In genomic region chr22:37080838-37081237, GRCh38 we compare ENCODE assay signal across 24 cellular contexts. TPM values are rescaled to one million over a fixed set of nuclear protein-coding genes. Genes with fewer than 3 reads are reported as not detected.
DNase-seq lines count a peak whose midpoint lies in the region; ATAC-seq and TF ChIP-seq lines count a peak whose summit lies in the region.
"Had no signal": no experiment of that assay in that cellular context is flagged by ENCODE, and none has a peak within 500 bp of the region (broad histone marks: within the 10 kb centered on the region; RNA-seq: fewer than 3 reads in every experiment).

No MANE protein-coding gene starts in this region.

- H3K18ac ChIP-seq in IMR-90 (ENCODE audit: low read depth, low read length) = no peak overlapping the region

- H3K14ac ChIP-seq in IMR-90 (replicated peaks; ENCODE audit: low read depth, low read length) = no peak overlapping the region

- no peak overlapping the region for H3K23ac ChIP-seq in IMR-90 (ENCODE audit: low read depth, low read length)

- in situ Hi-C loops in IMR-90 (cut with MboI; ENCODE audit: low sequenced_read_pairs) = no loop called here

- TF ChIP-seq RAD21 in IMR-90 (IDR thresholded peaks at IDR 0.05; ENCODE audit: low read length) = no peak

- no peaks in the 10 kb centered on the region for H3K9me3 Mint-ChIP-seq in activated T-cell treated with anti-CD3 and anti-CD28 coated beads, Interleukin-2, amount 50 U/mL, for 24 hours
- H3K9me3 Mint-ChIP-seq in activated T-helper 17 cell treated with anti-CD3 and anti-CD28 coated beads, Interleukin-2, amount 50 U/mL, for 72 hours = no peaks in the 10 kb centered on the region
- peaks cover 0 to 1% (median 0%) of the 10 kb centered on the region in 11 donors for H3K9me3 Mint-ChIP-seq in naive thymus-derived CD4-positive, alpha-beta T cell

- no peak for ATAC-seq in IMR-90 (ENCODE audit: low read depth)
- no peak for ATAC-seq in activated T-helper 17 cell treated with anti-CD3 and anti-CD28 coated beads, Interleukin-2, amount 50 U/mL, for 72 hours (replicated peaks)
- ATAC-seq in naive thymus-derived CD4-positive, alpha-beta T cell = no peak
- no peak for ATAC-seq in GM19351 (IDR thresholded peaks at IDR 0.05; ENCODE audit: unreplicated experiment)
- ATAC-seq: body of pancreas, gastrocnemius medialis, mucosa of descending colon had no signal

- no peak overlapping the region for H4K91ac ChIP-seq in IMR-90 (ENCODE audit: insufficient read depth, low read depth, low read length)

- H3K27ac ChIP-seq in IMR-90 (ENCODE audit: insufficient read depth, low read length) = no peak overlapping the region
- H3K27ac ChIP-seq in naive thymus-derived CD4-positive, alpha-beta T cell (ENCODE audit: low read depth, low read length) = peak overlapping the region; percentile 93
- H3K27ac ChIP-seq: body of pancreas, gastrocnemius medialis, lower lobe of right lung, uterus had no signal

- no peaks in the 10 kb centered on the region for H3K79me1 ChIP-seq in IMR-90 (ENCODE audit: low read depth in 1 of 2, low read length in 2 of 2)

- no peak overlapping the region for H3K4me3 Mint-ChIP-seq in activated T-cell treated with anti-CD3 and anti-CD28 coated beads, Interleukin-2, amount 50 U/mL, for 24 hours
- peak overlapping the region; percentile 97 for H3K4me3 Mint-ChIP-seq in activated T-helper 17 cell treated with anti-CD3 and anti-CD28 coated beads, Interleukin-2, amount 50 U/mL, for 72 hours
- H3K4me3 Mint-ChIP-seq in naive thymus-derived CD4-positive, alpha-beta T cell = no peak overlapping the region
- H3K4me3 Mint-ChIP-seq: CD14-positive monocyte had no signal

- no peak overlapping the region for H2AK9ac ChIP-seq in IMR-90 (replicated peaks; ENCODE audit: low read depth, low read length, poor library complexity)

- H3K56ac ChIP-seq in IMR-90 (ENCODE audit: extremely low read depth, insufficient read depth, low read length) = no peak overlapping the region

- no peak overlapping the region for H3K9ac ChIP-seq in IMR-90 (ENCODE audit: low read depth, low read length)

- no peak overlapping the region for H4K8ac ChIP-seq in IMR-90 (ENCODE audit: low read depth in 2 of 2, low read length in 2 of 2)

- H2AK5ac ChIP-seq in IMR-90 (ENCODE audit: low read depth, low read length) = no peak overlapping the region

- no peak for TF ChIP-seq POLR2A in IMR-90 (IDR thresholded peaks at IDR 0.05; ENCODE audit: low read depth, low read length)

- no peak overlapping the region for H3K4ac ChIP-seq in IMR-90 (ENCODE audit: low read depth, low read length)

- DNase-seq in activated T-cell treated with anti-CD3 and anti-CD28 coated beads, Interleukin-2, amount 50 U/mL, for 24 hours = no peak
- no peak for DNase-seq in activated T-cell treated with anti-CD3 and anti-CD28 coated beads, Interleukin-2, amount 50 U/mL, for 48 hours
- no peak for DNase-seq in IMR-90
- DNase-seq in naive thymus-derived CD4-positive, alpha-beta T cell = no peak
- DNase-seq in stimulated activated CD4-positive, alpha-beta T cell treated with anti-CD3 and anti-CD28 coated beads, Interleukin-4, amount 100 ng/mL, for 1 hour = no peak
- no peak for DNase-seq in AML-193 (lab: John Stamatoyannopoulos, UW)
- DNase-seq: body of pancreas; effector CD8-positive, alpha-beta T cell; gastrocnemius medialis; GDM1; hypothalamus; lower lobe of right lung; mucosa of descending colon; NCI-H187; NCI-H2227 treated with DMSO at 0.1 percent for 48 hours; NCI-H774; OCI-M1; uterus had no signal

- H2BK120ac ChIP-seq in IMR-90 (ENCODE audit: low read depth, low read length) = no peak overlapping the region

- peak overlapping the region; percentile 99 for H3K27ac Mint-ChIP-seq in activated T-cell treated with anti-CD3 and anti-CD28 coated beads, Interleukin-2, amount 50 U/mL, for 24 hours
- H3K27ac Mint-ChIP-seq in activated T-helper 17 cell treated with anti-CD3 and anti-CD28 coated beads, Interleukin-2, amount 50 U/mL, for 72 hours = peak overlapping the region; percentile 92
- H3K27ac Mint-ChIP-seq in naive thymus-derived CD4-positive, alpha-beta T cell = peak overlapping the region; percentile 95 to 100 (median 99)
- H3K27ac Mint-ChIP-seq: progenitor cell of endocrine pancreas had no signal

- H3K4me2 ChIP-seq in IMR-90 (ENCODE audit: low read depth, low read length) = no peak overlapping the region

- no peak overlapping the region for H2BK15ac ChIP-seq in IMR-90 (ENCODE audit: low read depth, low read length)

- no peak overlapping the region for H2BK20ac ChIP-seq in IMR-90 (ENCODE audit: low read depth, low read length)

- 88% methylated on average over 7 of the region's 12 CpGs; no CpG with 5 or more reads in 1 of the 2 experiments for WGBS in IMR-90 (ENCODE audit: extremely low coverage in 2 of 2, insufficient read length in 1 of 2), 2 experiments

- H3K4me1 Mint-ChIP-seq in activated T-cell treated with anti-CD3 and anti-CD28 coated beads, Interleukin-2, amount 50 U/mL, for 24 hours (ENCODE audit: low read depth) = peaks cover 69% of the 10 kb centered on the region
- H3K4me1 Mint-ChIP-seq in activated T-helper 17 cell treated with anti-CD3 and anti-CD28 coated beads, Interleukin-2, amount 50 U/mL, for 72 hours = peaks cover 58% of the 10 kb centered on the region
- H3K4me1 Mint-ChIP-seq in naive thymus-derived CD4-positive, alpha-beta T cell = peaks cover 24 to 68% (median 40%) of the 10 kb centered on the region in 7 donors

- CTCF ChIA-PET in IMR-90 (lab: Yijun Ruan, JAX) = no interaction called here
- CTCF ChIA-PET in naive thymus-derived CD4-positive, alpha-beta T cell (lab: Charles Lee) = interaction anchor here (1.7 to 3.2 kb wide), 2 partner anchors 41 to 119 kb away, joined by 5 to 16 read pairs; no protein-coding TSS in a partner anchor

- H3K4me3 ChIP-seq in IMR-90 (ENCODE audit: insufficient read depth, low read depth, low read length) = no peak overlapping the region
- no peak overlapping the region for H3K4me3 ChIP-seq in naive thymus-derived CD4-positive, alpha-beta T cell (ENCODE audit: low read length)
- H3K4me3 ChIP-seq: body of pancreas, gastrocnemius medialis, lower lobe of right lung, mucosa of descending colon, uterus had no signal

- H2AFZ ChIP-seq in IMR-90 (replicated peaks; ENCODE audit: low read length, poor library complexity) = peak overlapping the region; percentile 48

- no peak overlapping the region for H2BK5ac ChIP-seq in IMR-90 (ENCODE audit: low read depth, low read length, poor library complexity, severe bottlenecking)

- H3K27me3 Mint-ChIP-seq in activated T-cell treated with anti-CD3 and anti-CD28 coated beads, Interleukin-2, amount 50 U/mL, for 24 hours = peaks cover 3% of the 10 kb centered on the region
- no peaks in the 10 kb centered on the region for H3K27me3 Mint-ChIP-seq in activated T-helper 17 cell treated with anti-CD3 and anti-CD28 coated beads, Interleukin-2, amount 50 U/mL, for 72 hours
- peaks cover 0 to 1% (median 0%) of the 10 kb centered on the region in 5 donors for H3K27me3 Mint-ChIP-seq in naive thymus-derived CD4-positive, alpha-beta T cell

- no peaks in the 10 kb centered on the region for H3K4me1 ChIP-seq in IMR-90 (ENCODE audit: control insufficient read depth, insufficient read depth, low read length)
- peaks cover 34 to 35% of the 10 kb centered on the region in 2 donors for H3K4me1 ChIP-seq in naive thymus-derived CD4-positive, alpha-beta T cell (ENCODE audit: control insufficient read depth in 2 of 2, insufficient read depth in 2 of 2, low read length in 2 of 2)
- H3K4me1 ChIP-seq: body of pancreas, gastrocnemius medialis, uterus had no signal

- BruUV-seq in IMR-90 (replicated peaks; lab: Mats Ljungman, UMichigan) = no TSS peak

- POLR2A ChIA-PET in IMR-90 (lab: Charles Lee; ENCODE audit: unreplicated experiment) = no interaction called here
- POLR2A ChIA-PET in naive thymus-derived CD4-positive, alpha-beta T cell (lab: Charles Lee) = interaction anchor here (1.2 kb wide), 2 partner anchors 42 to 114 kb away, joined by 3 to 6 read pairs; no protein-coding TSS in a partner anchor

- TF ChIP-seq CTCF in IMR-90 (conservative IDR thresholded peaks at IDR 0.05; ENCODE audit: low read depth, low read length) = no peak

- intact Hi-C loops in IMR-90 (cut with micrococcal nuclease) = no loop called here
- intact Hi-C loops in naive thymus-derived CD4-positive, alpha-beta T cell (cut with micrococcal nuclease) = no loop called here

- H3K36me3 Mint-ChIP-seq in activated T-cell treated with anti-CD3 and anti-CD28 coated beads, Interleukin-2, amount 50 U/mL, for 24 hours (ENCODE audit: low read depth) = peaks cover 2% of the 10 kb centered on the region
- no peaks in the 10 kb centered on the region for H3K36me3 Mint-ChIP-seq in activated T-helper 17 cell treated with anti-CD3 and anti-CD28 coated beads, Interleukin-2, amount 50 U/mL, for 72 hours (ENCODE audit: low read depth)
- H3K36me3 Mint-ChIP-seq in naive thymus-derived CD4-positive, alpha-beta T cell = peaks cover 0 to 3% (median 0%) of the 10 kb centered on the region in 5 donors
- H3K36me3 Mint-ChIP-seq: CD14-positive monocyte had no signal

- H3K27me3 ChIP-seq in IMR-90 (ENCODE audit: control insufficient read depth, insufficient read depth, low read length) = peaks cover 45% of the 10 kb centered on the region
- H3K27me3 ChIP-seq in naive thymus-derived CD4-positive, alpha-beta T cell (ENCODE audit: control insufficient read depth in 2 of 2, insufficient read depth in 2 of 2, low read length in 2 of 2) = no peaks in the 10 kb centered on the region
- H3K27me3 ChIP-seq: body of pancreas, uterus had no signal

- no peaks in the 10 kb centered on the region for H3K9me3 ChIP-seq in IMR-90 (ENCODE audit: control insufficient read depth, insufficient read depth, low read length)
- H3K9me3 ChIP-seq in naive thymus-derived CD4-positive, alpha-beta T cell (ENCODE audit: control insufficient read depth in 2 of 3, low read length in 3 of 3) = no peaks in the 10 kb centered on the region
- H3K9me3 ChIP-seq: body of pancreas, gastrocnemius medialis, lower lobe of right lung, mucosa of descending colon, uterus had no signal

- no peaks in the 10 kb centered on the region for H3K36me3 ChIP-seq in IMR-90 (ENCODE audit: control insufficient read depth, insufficient read depth, low read length)
- no peaks in the 10 kb centered on the region for H3K36me3 ChIP-seq in naive thymus-derived CD4-positive, alpha-beta T cell (ENCODE audit: control insufficient read depth in 2 of 3, insufficient read depth in 3 of 3, low read length in 3 of 3)
- H3K36me3 ChIP-seq: gastrocnemius medialis, lower lobe of right lung, uterus had no signal

- H3K9me1 ChIP-seq in IMR-90 (ENCODE audit: insufficient read depth, low read length) = no peaks in the 10 kb centered on the region

- dilution Hi-C loops in IMR-90 (cut with HindIII; ENCODE audit: low sequenced_read_pairs, unreplicated experiment) = no loop called here

- H4K5ac ChIP-seq in IMR-90 (ENCODE audit: low read depth, low read length) = no peak overlapping the region

- H4K20me1 ChIP-seq in IMR-90 (ENCODE audit: insufficient read depth, low read length) = no peaks in the 10 kb centered on the region

RNA-seq across cellular contexts. Expression of gene TMPRSS6, which starts 28.7 kb away (rescaled TPM):
- total RNA-seq in IMR-90 (2012; rRNA removed) = not detected in 2 replicates
- not detected in 2 replicates for polyA plus RNA-seq in IMR-90 (2012; rRNA removed)
- polyA plus RNA-seq in IMR-90 (2012; cell fraction: cytosol; rRNA removed) = not detected in 2 replicates
- not detected in 2 replicates for polyA plus RNA-seq in IMR-90 (2012; cell fraction: nucleus; rRNA removed; ENCODE audit: low replicate concordance)
- total RNA-seq in activated T-helper 17 cell treated with anti-CD3 and anti-CD28 coated beads, Interleukin-2, amount 50 U/mL, for 72 hours = 100 to 1,000 TPM in 1 of 2 donors, 10 to 100 TPM in 1; 86.6 to 343 TPM
- 1 to 10 TPM in 2 of 5 experiments, under 1 TPM in 3; 0.22 to 3.2 (median 0.32) TPM for total RNA-seq in naive thymus-derived CD4-positive, alpha-beta T cell
- polyA plus RNA-seq in naive thymus-derived CD4-positive, alpha-beta T cell = not detected
- total RNA-seq: A673, esophagus mucosa, uterus had no signal
- polyA plus RNA-seq: CD14-positive monocyte had no signal

RNA-seq across cellular contexts. Expression of gene KCTD17, which starts 29.3 kb away (rescaled TPM):
- 28.3 and 29.2 TPM in 2 replicates for total RNA-seq in IMR-90 (2012; rRNA removed)
- polyA plus RNA-seq in IMR-90 (2012; rRNA removed) = 37.3 and 37.8 TPM in 2 replicates
- polyA plus RNA-seq in IMR-90 (2012; cell fraction: cytosol; rRNA removed) = 26.9 and 44.6 TPM in 2 replicates
- 48.0 and 87.9 TPM in 2 replicates for polyA plus RNA-seq in IMR-90 (2012; cell fraction: nucleus; rRNA removed; ENCODE audit: low replicate concordance)
- total RNA-seq in activated T-helper 17 cell treated with anti-CD3 and anti-CD28 coated beads, Interleukin-2, amount 50 U/mL, for 72 hours = 10 to 100 TPM; 39.4 to 41.9 TPM
- total RNA-seq in naive thymus-derived CD4-positive, alpha-beta T cell = 10 to 100 TPM; 19.8 to 44.5 (median 24.9) TPM
- 10 to 100 TPM; 10.3 to 10.8 TPM for polyA plus RNA-seq in naive thymus-derived CD4-positive, alpha-beta T cell

Comparison
In these comparisons a context has a peak if more than half of its experiments do, and no peak if none do; other contexts are left out.
1. RNA of gene TMPRSS6, which starts 28.7 kb away (total RNA-seq): 86.6 to 343 TPM in activated T-helper 17 cell treated with anti-CD3 and anti-CD28 coated beads, Interleukin-2, amount 50 U/mL, for 72 hours; 0.22 to 3.2 TPM in naive thymus-derived CD4-positive, alpha-beta T cell and not detected in IMR-90; every median in the first group is over 10 times any median in the second.
2. Peak in every context shown above with its lines, with median percentiles within 50 percentile points of each other: H3K27ac Mint-ChIP-seq.